Comparison of ENCODE assay signal across 8 cellular contexts in the genomic region with DNA sequence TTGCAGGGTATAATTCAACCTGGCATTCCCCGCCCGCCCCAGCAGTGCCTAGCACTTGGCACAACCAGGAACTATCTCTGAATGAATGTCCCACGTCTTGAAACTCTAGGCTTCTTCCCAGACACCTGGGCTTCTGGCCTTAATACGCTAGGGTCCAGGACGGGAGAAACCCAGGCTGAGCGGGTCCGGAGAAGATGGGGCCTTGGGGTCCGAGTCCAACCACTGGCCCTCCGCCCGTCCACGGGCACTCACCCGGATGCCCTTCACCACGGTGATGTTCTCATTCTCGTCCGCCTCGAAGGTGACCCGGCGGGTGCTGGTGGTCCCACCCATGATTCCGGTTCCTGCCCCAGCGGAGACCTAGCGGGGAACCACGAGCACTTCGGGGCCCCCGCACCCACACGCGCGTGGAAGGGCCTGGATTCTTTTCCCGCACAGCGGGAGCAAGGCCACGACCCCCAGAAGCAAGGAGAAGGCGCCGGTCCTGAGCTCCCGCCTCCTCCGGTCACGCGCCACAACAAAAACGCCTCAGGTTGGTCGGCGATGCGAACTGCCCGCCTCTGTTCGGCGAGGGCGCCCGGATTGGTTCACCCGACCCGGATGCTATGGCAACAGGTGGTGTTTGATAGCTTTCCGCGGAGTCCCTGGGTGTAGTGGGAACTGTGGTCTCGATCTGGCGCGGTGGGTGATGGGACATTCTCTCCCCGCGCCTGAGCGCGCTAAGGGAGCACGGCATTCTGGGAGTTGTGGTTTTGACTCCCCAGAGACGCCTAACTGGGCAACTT. TPM values are rescaled to one million over a fixed set of nuclear protein-coding genes. Genes with fewer than 3 reads are reported as not detected.
DNase-seq lines count a peak whose midpoint lies in the region; ATAC-seq, FAIRE-seq and TF ChIP-seq lines count a peak whose summit lies in the region.

CHCHD3 (minus strand) TSS at position 486 of the 785 bp plus-strand sequence; CDS start at position 333, 153 bp downstream.

- WGBS in psoas muscle, 3 donors = 0% methylated on average over 53 to 58 of the region's 58 CpGs

- no peaks in the 10 kb centered on the region for H3K36me3 ChIP-seq in ascending aorta
- H3K36me3 ChIP-seq in right atrium auricular region = no peaks in the 10 kb centered on the region
- peaks cover 0 to 3% of the 10 kb centered on the region in 2 donors for H3K36me3 ChIP-seq in psoas muscle (ENCODE audit: insufficient read depth in 1 of 2, low read depth in 1 of 2)

- peaks cover 4% of the 10 kb centered on the region for H3K36me3 Mint-ChIP-seq in T-helper 2 cell treated with Interferon-gamma antibody and Interleukin-4, amounts not matched to agents 5 μg/mL and 100 μg/mL, for 36 hours (ENCODE audit: low read depth)

- H3K9me3 ChIP-seq in ascending aorta (no peaks in the 10 kb centered on the region), right atrium auricular region (no peaks in the 10 kb centered on the region), psoas muscle (no peaks in the 10 kb centered on the region)

- H3K4me1 ChIP-seq in ascending aorta (peaks cover 4 to 9% of the 10 kb centered on the region in 2 donors), right atrium auricular region (peaks cover 0 to 27% of the 10 kb centered on the region in 2 donors), psoas muscle (peaks cover 36% of the 10 kb centered on the region)

- intact Hi-C loops in ascending aorta (cut with DNase I) (loop anchor here (1.0 to 10.0 kb wide), 4 partner anchors 28 to 1233 kb away; partner anchors contain the start of genes EXOC4, LRGUK and SLC35B4), psoas muscle (cut with DNase I) (no loop called here)

- H3K9me3 Mint-ChIP-seq in T-helper 2 cell treated with Interferon-gamma antibody and Interleukin-4, amounts not matched to agents 5 μg/mL and 100 μg/mL, for 36 hours = no peaks in the 10 kb centered on the region

- H3K27me3 ChIP-seq in ascending aorta (no peaks in the 10 kb centered on the region), right atrium auricular region (no peaks in the 10 kb centered on the region), psoas muscle (ENCODE audit: insufficient read depth in 3 of 3, low read length in 2 of 3) (no peaks in the 10 kb centered on the region)

- peak within 1 kb of the TSS; percentile 83 to 85 for H3K4me3 ChIP-seq in ascending aorta
- peak within 1 kb of the TSS; percentile 87 to 94 for H3K4me3 ChIP-seq in right atrium auricular region
- H3K4me3 ChIP-seq in psoas muscle = peak within 1 kb of the TSS; percentile 86

- no peak for TF ChIP-seq CTCF in ascending aorta (IDR thresholded peaks at IDR 0.05)
- no peak for TF ChIP-seq CTCF in right atrium auricular region (IDR thresholded peaks at IDR 0.05)
- TF ChIP-seq CTCF in psoas muscle (IDR thresholded peaks at IDR 0.05) = no peak

- ATAC-seq in GM18502 (IDR thresholded peaks at IDR 0.05; ENCODE audit: poor library complexity, unreplicated experiment) (peak; percentile 99), HG02970 (IDR thresholded peaks at IDR 0.05; ENCODE audit: low FRiP score, unreplicated experiment) (peak; percentile 100), psoas muscle (peak; percentile 99)

- peak; percentile 97 to 98 for DNase-seq in NCI-H1930 (lab: John Stamatoyannopoulos, UW)
- DNase-seq in T-helper 2 cell treated with Interferon-gamma antibody and Interleukin-4, amounts not matched to agents 5 μg/mL and 100 μg/mL, for 36 hours (ENCODE audit: low spot score) = peak; percentile 96
- DNase-seq in ascending aorta (ENCODE audit: low spot score in 2 of 2) = peak; percentile 97 to 99
- peak; percentile 98 for DNase-seq in right atrium auricular region (ENCODE audit: low spot score)
- peak; percentile 98 for DNase-seq in psoas muscle
- DNase-seq in urothelium cell line (ENCODE audit: low spot score) = peak; percentile 95

- H3K27ac ChIP-seq in ascending aorta = peak within 1 kb of the TSS; percentile 36 to 82
- peak within 1 kb of the TSS; percentile 87 to 90 for H3K27ac ChIP-seq in right atrium auricular region
- peak within 1 kb of the TSS; percentile 87 for H3K27ac ChIP-seq in psoas muscle

- peaks cover 22% of the 10 kb centered on the region for H3K4me1 Mint-ChIP-seq in T-helper 2 cell treated with Interferon-gamma antibody and Interleukin-4, amounts not matched to agents 5 μg/mL and 100 μg/mL, for 36 hours (ENCODE audit: low read depth)

- peak within 1 kb of the TSS; percentile 90 for H3K4me3 Mint-ChIP-seq in T-helper 2 cell treated with Interferon-gamma antibody and Interleukin-4, amounts not matched to agents 5 μg/mL and 100 μg/mL, for 36 hours

- no peak for FAIRE-seq in urothelium cell line (lab: Jason Lieb, UNC)

- peak within 1 kb of the TSS; percentile 91 for H3K27ac Mint-ChIP-seq in T-helper 2 cell treated with Interferon-gamma antibody and Interleukin-4, amounts not matched to agents 5 μg/mL and 100 μg/mL, for 36 hours

- no peaks in the 10 kb centered on the region for H3K27me3 Mint-ChIP-seq in T-helper 2 cell treated with Interferon-gamma antibody and Interleukin-4, amounts not matched to agents 5 μg/mL and 100 μg/mL, for 36 hours (ENCODE audit: low read depth)

RNA-seq across cellular contexts. Expression of gene CHCHD3, which starts in this region (rescaled TPM):
- 26.2 TPM for total RNA-seq in ascending aorta
- total RNA-seq in right atrium auricular region = 100 to 1,000 TPM in 1 of 2 donors, 10 to 100 TPM in 1; 88.3 to 154 TPM
- 100 to 1,000 TPM; 129 to 184 (median 135) TPM for total RNA-seq in psoas muscle
- polyA plus RNA-seq in psoas muscle = 100 to 1,000 TPM; 185 to 206 (median 188) TPM

Comparison
In these comparisons a context has a peak if more than half of its experiments do, and no peak if none do; other contexts are left out.
1. Peak in every context shown above with its lines: DNase-seq, ATAC-seq, H3K4me3 ChIP-seq and H3K27ac ChIP-seq.